In the genomic region with DNA sequence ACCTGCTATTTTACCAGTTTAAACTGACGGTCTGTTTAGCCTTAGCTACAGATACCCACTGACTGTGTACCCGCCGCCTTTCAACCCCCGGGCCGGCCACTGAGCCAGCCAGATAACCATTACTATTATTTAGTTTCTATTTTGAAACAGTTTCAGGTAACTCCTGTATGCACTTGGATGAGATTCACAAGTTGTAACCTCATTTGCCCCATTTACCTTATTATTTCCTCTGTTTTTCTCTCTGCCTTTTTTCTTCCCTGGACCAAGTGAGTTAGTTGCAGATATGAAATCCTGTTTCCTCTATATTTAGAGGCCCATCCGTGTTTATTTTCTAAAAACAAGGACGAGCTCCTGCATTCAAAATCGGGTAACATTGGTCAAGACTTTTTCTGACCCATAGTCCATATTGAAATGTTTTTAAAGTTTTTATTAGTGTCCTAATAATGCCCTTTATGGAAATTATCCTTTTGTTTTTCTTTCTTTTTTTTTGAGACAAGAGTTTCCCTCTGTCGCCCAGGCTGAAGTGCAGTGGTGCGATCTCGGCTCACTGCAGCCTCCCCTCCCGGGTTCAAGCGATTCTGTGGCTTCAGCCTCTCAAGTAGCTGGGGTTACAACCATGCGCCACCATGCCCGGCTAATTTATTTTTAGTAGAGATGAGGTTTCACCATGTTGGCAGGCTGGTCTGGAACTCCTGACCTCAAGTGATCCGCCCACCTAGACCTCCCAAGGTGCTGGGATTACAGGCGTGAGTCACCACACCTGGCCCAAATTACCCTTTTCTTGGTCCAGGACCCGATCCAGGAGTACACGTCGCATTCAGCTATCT, we compare ENCODE assay signal across 8 cellular contexts. TPM values are rescaled to one million over a fixed set of nuclear protein-coding genes. Genes with fewer than 3 reads are reported as not detected.
DNase-seq lines count a peak whose midpoint lies in the region; ATAC-seq and TF ChIP-seq lines count a peak whose summit lies in the region.

No MANE protein-coding gene starts in this region.

- H3K4me3 ChIP-seq in left ventricle myocardium inferior (peak overlapping the region; percentile 73), right lobe of liver (peak overlapping the region; percentile 63 to 81 (median 64)), urinary bladder (ENCODE audit: low read depth, low read length) (peak overlapping the region; percentile 56)

- H3K27me3 Mint-ChIP-seq in activated naive CD8-positive, alpha-beta T cell treated with anti-CD3 and anti-CD28 coated beads, Interleukin-2, amount 50 U/mL, for 24 hours = no peaks in the 10 kb centered on the region

- no peaks in the 10 kb centered on the region for H3K9me3 Mint-ChIP-seq in activated naive CD8-positive, alpha-beta T cell treated with anti-CD3 and anti-CD28 coated beads, Interleukin-2, amount 50 U/mL, for 24 hours

- H3K4me1 ChIP-seq in left ventricle myocardium inferior (peaks cover 58% of the 10 kb centered on the region), right lobe of liver (peaks cover 0 to 9% (median 7%) of the 10 kb centered on the region in 4 donors), urinary bladder (ENCODE audit: insufficient read depth) (no peaks in the 10 kb centered on the region)

- no peak for TF ChIP-seq POLR2A in right lobe of liver (IDR thresholded peaks at IDR 0.05)

- intact Hi-C loops in left ventricle myocardium inferior (cut with micrococcal nuclease) = no loop called here
- intact Hi-C loops in cardiac septum (cut with DNase I) = no loop called here
- intact Hi-C loops in right lobe of liver (cut with DNase I) = loop anchor here (5.0 kb wide), 1 partner anchor 34 kb away; the partner anchor contains the start of gene CENPB (in 2 of the 2)

- H3K4me3 Mint-ChIP-seq in activated naive CD8-positive, alpha-beta T cell treated with anti-CD3 and anti-CD28 coated beads, Interleukin-2, amount 50 U/mL, for 24 hours = peak overlapping the region; percentile 93

- peaks cover 2% of the 10 kb centered on the region for H3K36me3 Mint-ChIP-seq in activated naive CD8-positive, alpha-beta T cell treated with anti-CD3 and anti-CD28 coated beads, Interleukin-2, amount 50 U/mL, for 24 hours (ENCODE audit: low read depth)

- 19% methylated on average over 14 of the region's 20 CpGs for WGBS in right lobe of liver (ENCODE audit: insufficient coverage, low coverage, low lambda C conversion rate, missing lambda C conversion rate)
- 44% methylated on average over 20 of the region's 20 CpGs for WGBS in urinary bladder

- peak overlapping the region; percentile 99 for H3K27ac ChIP-seq in left ventricle myocardium inferior (replicated peaks)
- peak overlapping the region; percentile 97 to 100 (median 99) for H3K27ac ChIP-seq in right lobe of liver
- peak overlapping the region; percentile 99 for H3K27ac ChIP-seq in urinary bladder (ENCODE audit: low read depth)

- H3K27me3 ChIP-seq in left ventricle myocardium inferior (ENCODE audit: low read depth) (no peaks in the 10 kb centered on the region), right lobe of liver (no peaks in the 10 kb centered on the region)

- TF ChIP-seq CTCF in left ventricle myocardium inferior (IDR thresholded peaks at IDR 0.05; ENCODE audit: borderline replicate concordance) (no peak), right lobe of liver (IDR thresholded peaks at IDR 0.05) (no peak)

- H3K27ac Mint-ChIP-seq in activated naive CD8-positive, alpha-beta T cell treated with anti-CD3 and anti-CD28 coated beads, Interleukin-2, amount 50 U/mL, for 24 hours = peak overlapping the region; percentile 95

- peaks cover 33% of the 10 kb centered on the region for H3K4me1 Mint-ChIP-seq in activated naive CD8-positive, alpha-beta T cell treated with anti-CD3 and anti-CD28 coated beads, Interleukin-2, amount 50 U/mL, for 24 hours

- DNase-seq in left ventricle myocardium inferior (no peak), cardiac septum (ENCODE audit: low spot score) (no peak), right lobe of liver (no peak), NCI-H69 (lab: John Stamatoyannopoulos, UW) (no peak), AG08396 (ENCODE audit: low spot score) (no peak), HEK293T (ENCODE audit: extremely low spot score) (no peak)
- DNase-seq in activated naive CD8-positive, alpha-beta T cell treated with anti-CD3 and anti-CD28 coated beads, Interleukin-2, amount 50 U/mL, for 24 hours = no peak

- POLR2A ChIA-PET in HEK293T (lab: Yijun Ruan, JAX) = interaction anchor here (1.0 to 3.9 kb wide), 15 partner anchors 8 to 142 kb away, joined by 3 to 47 read pairs (median 8); partner anchors contain the start of genes ADISSP, CDC25B, CENPB and SPEF1

- no peak for ATAC-seq in activated naive CD8-positive, alpha-beta T cell treated with anti-CD3 and anti-CD28 coated beads, Interleukin-2, amount 50 U/mL, for 24 hours
- peak in 2 of 4 donors; percentile 15 to 18 for ATAC-seq in right lobe of liver

- H3K9me3 ChIP-seq in left ventricle myocardium inferior (replicated peaks) = no peaks in the 10 kb centered on the region
- H3K9me3 ChIP-seq in right lobe of liver = no peaks in the 10 kb centered on the region

- CTCF ChIA-PET in HEK293T (lab: Yijun Ruan, JAX) = interaction anchor here (0.5 to 1.9 kb wide), 10 partner anchors 11 to 93 kb away, joined by 3 to 9 read pairs (median 4); partner anchors contain the start of genes CDC25B and CENPB

- H3K36me3 ChIP-seq in left ventricle myocardium inferior = peaks cover 36% of the 10 kb centered on the region
- peaks cover 0 to 25% (median 4%) of the 10 kb centered on the region in 4 donors for H3K36me3 ChIP-seq in right lobe of liver
- H3K36me3 ChIP-seq in urinary bladder (ENCODE audit: insufficient read depth) = no peaks in the 10 kb centered on the region

TF ChIP-seq in HEK293T, 16 proteins besides CTCF, POLR2A, EP300 and RAD21:
- TF ChIP-seq SUZ12 (IDR thresholded peaks at IDR 0.05) (no peak), ARNT (IDR thresholded peaks at IDR 0.05) (no peak), NFRKB (IDR thresholded peaks at IDR 0.05) (no peak), HDGF (IDR thresholded peaks at IDR 0.05; ENCODE audit: borderline replicate concordance) (no peak), CTBP1 (IDR thresholded peaks at IDR 0.05; ENCODE audit: borderline replicate concordance) (no peak)

RNA-seq across cellular contexts. Expression of gene AP5S1, which starts 0.8 kb away (rescaled TPM):
- 11.3 TPM for total RNA-seq in left ventricle myocardium inferior
- 12.5 TPM for total RNA-seq in cardiac septum
- total RNA-seq in right lobe of liver = 10 to 100 TPM in 3 of 6 experiments, 1 to 10 TPM in 3; 7.7 to 16.1 (median 9.5) TPM
- 10.2 TPM for total RNA-seq in urinary bladder
- 9.2 TPM for polyA plus RNA-seq in urinary bladder

RNA-seq across cellular contexts. Expression of gene CDC25B, which starts 25.0 kb away (rescaled TPM):
- total RNA-seq in left ventricle myocardium inferior (8.1 TPM), cardiac septum (9.4 TPM), right lobe of liver (10 to 100 TPM; 10.9 to 28.7 (median 16.5) TPM), urinary bladder (18.7 TPM)
- 42.2 TPM for polyA plus RNA-seq in urinary bladder

RNA-seq across cellular contexts. Expression of gene MAVS, which starts 25.5 kb away (rescaled TPM):
- total RNA-seq in left ventricle myocardium inferior (44.9 TPM), cardiac septum (39.5 TPM), right lobe of liver (10 to 100 TPM; 10.1 to 20.4 (median 17.0) TPM), urinary bladder (13.8 TPM)
- polyA plus RNA-seq in urinary bladder = 21.5 TPM

RNA-seq across cellular contexts. Expression of gene CENPB, which starts 34.6 kb away (rescaled TPM):
- total RNA-seq in left ventricle myocardium inferior (70.7 TPM), cardiac septum (79.8 TPM), right lobe of liver (10 to 100 TPM; 27.8 to 43.1 (median 31.6) TPM), urinary bladder (36.9 TPM)
- polyA plus RNA-seq in urinary bladder = 104 TPM

RNA-seq across cellular contexts. Expression of gene SPEF1, which starts 39.9 kb away (rescaled TPM):
- 0.33 TPM for total RNA-seq in left ventricle myocardium inferior
- not detected for total RNA-seq in cardiac septum
- not detected for total RNA-seq in right lobe of liver
- total RNA-seq in urinary bladder = not detected
- polyA plus RNA-seq in urinary bladder = 0.16 TPM

Comparison
In these comparisons a context has a peak if more than half of its experiments do, and no peak if none do; other contexts are left out.
1. intact Hi-C loops: an anchor here in right lobe of liver (5.0 kb wide); none called in left ventricle myocardium inferior and cardiac septum.